ENCODE assay signal across 18 cellular contexts in genomic region chr7:140143997-140144396, GRCh38.
"Had no signal": no experiment of that assay in that cellular context is flagged by ENCODE, and none has a peak within 500 bp of the region (broad histone marks: within the 10 kb centered on the region; RNA-seq: fewer than 3 reads in every experiment).

No MANE protein-coding gene starts in this region.

- H3K4me1 ChIP-seq: colonic mucosa, foreskin keratinocyte, tibial artery, upper lobe of left lung, uterus had no signal

- H3K4me3 ChIP-seq: colonic mucosa, hepatocyte, psoas muscle, sigmoid colon, skin epidermis, tibial artery, upper lobe of left lung, uterus had no signal

- FAIRE-seq: endothelial cell of umbilical vein, kidney had no signal

- H3K36me3 ChIP-seq: colonic mucosa, sigmoid colon, tibial artery, uterus had no signal

- ATAC-seq: left cardiac atrium; naive thymus-derived CD8-positive, alpha-beta T cell had no signal

- DNase-seq: colonic mucosa; dermis blood vessel endothelial cell; erythroblast; foreskin keratinocyte; kidney; left cardiac atrium; naive thymus-derived CD8-positive, alpha-beta T cell; psoas muscle; retina; sigmoid colon; stimulated activated naive CD4-positive, alpha-beta T cell treated with Interleukin-2 at 50 U/mL for 16 hours; tibial artery; upper lobe of left lung; uterus had no signal

- H3K9me3 ChIP-seq: colonic mucosa, neutrophil, psoas muscle, sigmoid colon, tibial artery, upper lobe of left lung, uterus had no signal

- H3K27ac ChIP-seq: colonic mucosa, foreskin keratinocyte, hepatocyte, neutrophil, psoas muscle, sigmoid colon, skin epidermis, tibial artery, upper lobe of left lung, uterus had no signal

- H3K27me3 Mint-ChIP-seq: naive thymus-derived CD8-positive, alpha-beta T cell had no signal

- H3K27me3 ChIP-seq: colonic mucosa, foreskin keratinocyte, hepatocyte, neutrophil, sigmoid colon, tibial artery, upper lobe of left lung, uterus had no signal
